ENCODE assay signal across 8 cellular contexts in genomic region chr7:151083824-151084160, GRCh38. TPM values are rescaled to one million over a fixed set of nuclear protein-coding genes. Genes with fewer than 3 reads are reported as not detected.
DNase-seq lines count a peak whose midpoint lies in the region; ATAC-seq and TF ChIP-seq lines count a peak whose summit lies in the region.

No MANE protein-coding gene starts in this region.

- H3K4me3 Mint-ChIP-seq in naive B cell, result peak overlapping the region; percentile 77 to 97 (median 92)

- peak overlapping the region; percentile 94 to 99 (median 96) for H3K27ac Mint-ChIP-seq in naive B cell

- H3K36me3 Mint-ChIP-seq in naive B cell, result peaks cover 0 to 6% of the 10 kb centered on the region in 2 donors

- no peak overlapping the region for H3K27ac ChIP-seq in AG04450 (ENCODE audit: low read depth, low read length)

- H3K4me1 Mint-ChIP-seq in naive B cell, result peaks cover 41 to 43% (median 43%) of the 10 kb centered on the region in 3 donors

- TF ChIP-seq CTCF in AG04450 (IDR thresholded peaks at IDR 0.05; ENCODE audit: low read depth, low read length), result no peak
- no peak for TF ChIP-seq CTCF in choroid plexus epithelial cell (conservative IDR thresholded peaks at IDR 0.05; ENCODE audit: low read depth, low read length)

- peaks cover 18 to 22% (median 22%) of the 10 kb centered on the region in 3 donors for H3K27me3 Mint-ChIP-seq in naive B cell

- H3K9me3 Mint-ChIP-seq in naive B cell, result peaks cover 0 to 2% (median 0%) of the 10 kb centered on the region in 7 donors

- no peaks in the 10 kb centered on the region for H3K27me3 ChIP-seq in AG04450 (ENCODE audit: control insufficient read depth, insufficient read depth, low read length)

- H3K9me3 ChIP-seq in AG04450 (ENCODE audit: control insufficient read depth, insufficient read depth, low read length), result peaks cover 3% of the 10 kb centered on the region; the same call in 1 of the 2 replicates

- ATAC-seq in naive B cell (ENCODE audit: low read depth in 2 of 2) (no peak), HG03135 (IDR thresholded peaks at IDR 0.05; ENCODE audit: unreplicated experiment) (no peak)

- H3K4me3 ChIP-seq in AG04450 (ENCODE audit: low read depth, low read length) (peak overlapping the region; percentile 74), choroid plexus epithelial cell (ENCODE audit: low read depth, low read length) (peak overlapping the region; percentile 77)
- H3K4me3 ChIP-seq in Jurkat, Clone E6-1 (ENCODE audit: low read length), result peak overlapping the region; percentile 77

- CTCF ChIA-PET in AG04450 (lab: Charles Lee), result no interaction called here

- no peak for DNase-seq in AG04450 (ENCODE audit: low read depth, low spot score)
- no peak for DNase-seq in Jurkat, Clone E6-1 (ENCODE audit: low read depth, low spot score)
- no peak for DNase-seq in choroid plexus epithelial cell (ENCODE audit: low read depth)
- peak; percentile 47 for DNase-seq in naive B cell
- no peak for DNase-seq in NCI-H1105 treated with DMSO at 0.1 percent for 48 hours (lab: John Stamatoyannopoulos, UW)
- no peak for DNase-seq in T-helper 9 cell
- no peak for DNase-seq in HK-2 (ENCODE audit: unreplicated experiment)

- POLR2A ChIA-PET in AG04450 (lab: Yijun Ruan, JAX), result no interaction called here

RNA-seq across cellular contexts. Expression of gene TMUB1, which starts 0.5 kb away (rescaled TPM):
- polyA plus RNA-seq in AG04450 (2011; rRNA removed) (9.7 and 11.3 TPM in 2 replicates), naive B cell (ENCODE audit: low read depth in 6 of 6) (10 to 100 TPM; 36.3 to 66.1 (median 45.5) TPM)
- 2.3 and 3.9 TPM in 2 replicates for polyA minus RNA-seq in AG04450 (2011; rRNA and poly(A)+ RNA removed)
- 24.7 TPM for polyA plus RNA-seq in Jurkat, Clone E6-1 (2012; ENCODE audit: insufficient read depth, insufficient read length)

RNA-seq across cellular contexts. Expression of gene AGAP3, which starts 2.5 kb away (rescaled TPM):
- 41.6 and 44.6 TPM in 2 replicates for polyA plus RNA-seq in AG04450 (2011; rRNA removed)
- polyA minus RNA-seq in AG04450 (2011; rRNA and poly(A)+ RNA removed), result 44.7 and 64.4 TPM in 2 replicates
- polyA plus RNA-seq in Jurkat, Clone E6-1 (2012; ENCODE audit: insufficient read depth, insufficient read length), result 38.2 TPM
- polyA plus RNA-seq in naive B cell (ENCODE audit: low read depth in 6 of 6), result 1 to 10 TPM in 1 of 6 donors, under 1 TPM in 2, not detected in 3; 0.58 to 1.2 (median 0.66) TPM

RNA-seq across cellular contexts. Expression of gene FASTK, which starts 3.2 kb away (rescaled TPM):
- polyA plus RNA-seq in AG04450 (2011; rRNA removed), result 44.1 and 59.9 TPM in 2 replicates
- 45.5 and 61.4 TPM in 2 replicates for polyA minus RNA-seq in AG04450 (2011; rRNA and poly(A)+ RNA removed)
- polyA plus RNA-seq in Jurkat, Clone E6-1 (2012; ENCODE audit: insufficient read depth, insufficient read length), result 34.5 TPM
- polyA plus RNA-seq in naive B cell (ENCODE audit: low read depth in 6 of 6), result 10 to 100 TPM; 31.6 to 52.0 (median 38.1) TPM

RNA-seq across cellular contexts. Expression of gene SLC4A2, which starts 24.4 kb away (rescaled TPM):
- 40.5 and 41.0 TPM in 2 replicates for polyA plus RNA-seq in AG04450 (2011; rRNA removed)
- polyA minus RNA-seq in AG04450 (2011; rRNA and poly(A)+ RNA removed), result 49.9 and 58.5 TPM in 2 replicates
- 71.3 TPM for polyA plus RNA-seq in Jurkat, Clone E6-1 (2012; ENCODE audit: insufficient read depth, insufficient read length)
- 10 to 100 TPM in 3 of 6 donors, 1 to 10 TPM in 3; 8.5 to 17.1 (median 12.2) TPM for polyA plus RNA-seq in naive B cell (ENCODE audit: low read depth in 6 of 6)

RNA-seq across cellular contexts. Expression of gene CDK5, which starts 26.1 kb away (rescaled TPM):
- polyA plus RNA-seq in AG04450 (2011; rRNA removed), result 23.8 and 27.2 TPM in 2 replicates
- polyA minus RNA-seq in AG04450 (2011; rRNA and poly(A)+ RNA removed), result 26.2 and 30.3 TPM in 2 replicates
- 78.3 TPM for polyA plus RNA-seq in Jurkat, Clone E6-1 (2012; ENCODE audit: insufficient read depth, insufficient read length)
- 10 to 100 TPM in 3 of 6 donors, 1 to 10 TPM in 3; 7.3 to 10.5 (median 9.6) TPM for polyA plus RNA-seq in naive B cell (ENCODE audit: low read depth in 6 of 6)

Comparison
In these comparisons a context has a peak if more than half of its experiments do, and no peak if none do; other contexts are left out.
1. RNA of gene AGAP3, which starts 2.5 kb away (polyA plus RNA-seq): 41.6 to 44.6 TPM in AG04450; 0.58 to 1.2 TPM in naive B cell; every median in the first group is over 10 times any median in the second.
2. Peak in every context shown above with its lines, with median percentiles within 50 percentile points of each other: H3K4me3 ChIP-seq.